ENCODE assay signal across 8 cellular contexts in genomic region chr12:75505706-75506312, GRCh38. TPM values are rescaled to one million over a fixed set of nuclear protein-coding genes. Genes with fewer than 3 reads are reported as not detected.
DNase-seq lines count a peak whose midpoint lies in the region; ATAC-seq and TF ChIP-seq lines count a peak whose summit lies in the region.

No MANE protein-coding gene starts in this region.

- DNase-seq in G401 (ENCODE audit: low spot score): peak; percentile 17
- peak; percentile 36 for DNase-seq in amniotic epithelial cell (ENCODE audit: low read depth)
- DNase-seq in memory B cell (ENCODE audit: low spot score in 2 of 2): peak in 1 of 2 donors; percentile 28
- DNase-seq in NCI-H2029 (lab: John Stamatoyannopoulos, UW): no peak
- no peak for DNase-seq in stimulated activated CD4-positive, alpha-beta T cell treated with anti-CD3 and anti-CD28 coated beads, Interleukin-4, amount 100 ng/mL, for 1 hour
- DNase-seq in HEK293T (ENCODE audit: extremely low spot score): no peak
- no peak for DNase-seq in cerebellar nuclear complex (lab: John Stamatoyannopoulos, UW)

- no peak overlapping the region for H3K27ac Mint-ChIP-seq in memory B cell

- H3K9me3 Mint-ChIP-seq in memory B cell: no peaks in the 10 kb centered on the region

- peaks cover 4% of the 10 kb centered on the region for H3K36me3 Mint-ChIP-seq in memory B cell

- POLR2A ChIA-PET in HEK293T (lab: Yijun Ruan, JAX): no interaction called here

- in situ Hi-C loops in G401 (cut with HindIII; ENCODE audit: low sequenced_read_pairs): no loop called here

- ATAC-seq in HG03342 (IDR thresholded peaks at IDR 0.05; ENCODE audit: unreplicated experiment) (peak; percentile 56), memory B cell (ENCODE audit: low read depth) (peak; percentile 44)

- no peaks in the 10 kb centered on the region for H3K27me3 Mint-ChIP-seq in memory B cell

- CTCF ChIA-PET in HEK293T (lab: Yijun Ruan, JAX): no interaction called here

- H3K4me1 Mint-ChIP-seq in memory B cell: peaks cover 13% of the 10 kb centered on the region

- no peak overlapping the region for H3K4me3 Mint-ChIP-seq in memory B cell

TF ChIP-seq in HEK293T, 16 proteins besides CTCF, POLR2A, EP300 and RAD21:
- TF ChIP-seq ARNT (IDR thresholded peaks at IDR 0.05) (no peak), CTBP1 (IDR thresholded peaks at IDR 0.05; ENCODE audit: borderline replicate concordance) (no peak), NFRKB (IDR thresholded peaks at IDR 0.05) (no peak), LEF1 (IDR thresholded peaks at IDR 0.05; ENCODE audit: borderline replicate concordance) (no peak), FOXA1 (IDR thresholded peaks at IDR 0.05) (no peak), FOXM1 (IDR thresholded peaks at IDR 0.05; ENCODE audit: borderline replicate concordance) (no peak), SUZ12 (IDR thresholded peaks at IDR 0.05) (no peak), BHLHE40 (IDR thresholded peaks at IDR 0.05; ENCODE audit: borderline replicate concordance) (no peak), ELF4 (IDR thresholded peaks at IDR 0.05) (no peak), SP1 (IDR thresholded peaks at IDR 0.05) (no peak), HDGF (IDR thresholded peaks at IDR 0.05; ENCODE audit: borderline replicate concordance) (no peak), L3MBTL2 (conservative IDR thresholded peaks at IDR 0.05) (no peak), FOXK2 (IDR thresholded peaks at IDR 0.05) (no peak)
- TF ChIP-seq, protein P1, sequence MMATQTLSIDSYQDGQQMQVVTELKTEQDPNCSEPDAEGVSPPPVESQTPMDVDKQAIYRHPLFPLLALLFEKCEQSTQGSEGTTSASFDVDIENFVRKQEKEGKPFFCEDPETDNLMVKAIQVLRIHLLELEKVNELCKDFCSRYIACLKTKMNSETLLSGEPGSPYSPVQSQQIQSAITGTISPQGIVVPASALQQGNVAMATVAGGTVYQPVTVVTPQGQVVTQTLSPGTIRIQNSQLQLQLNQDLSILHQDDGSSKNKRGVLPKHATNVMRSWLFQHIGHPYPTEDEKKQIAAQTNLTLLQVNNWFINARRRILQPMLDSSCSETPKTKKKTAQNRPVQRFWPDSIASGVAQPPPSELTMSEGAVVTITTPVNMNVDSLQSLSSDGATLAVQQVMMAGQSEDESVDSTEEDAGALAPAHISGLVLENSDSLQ (IDR thresholded peaks at IDR 0.05): no peak

RNA-seq across cellular contexts. Expression of gene KRR1, which starts 5.6 kb away (rescaled TPM):
- 40.4 and 46.4 TPM in 2 replicates for total RNA-seq in G401 (2014; rRNA removed; shearing (Covaris generic))

RNA-seq across cellular contexts. Expression of gene GLIPR1, which starts 25.3 kb away (rescaled TPM):
- 0.64 and 0.68 TPM in 2 replicates for total RNA-seq in G401 (2014; rRNA removed; shearing (Covaris generic))

Comparison
In these comparisons a context has a peak if more than half of its experiments do, and no peak if none do; other contexts are left out.
1. DNase-seq: peak in G401 (single experiment) and amniotic epithelial cell (single experiment); none in NCI-H2029 (single experiment), stimulated activated CD4-positive, alpha-beta T cell treated with anti-CD3 and anti-CD28 coated beads, Interleukin-4, amount 100 ng/mL, for 1 hour (single experiment), HEK293T (single experiment) and cerebellar nuclear complex (0 of 2).